In genomic region chr2:39181297-39181696, GRCh38 we compare ENCODE assay signal across 38 cellular contexts.
"Had no signal": no experiment of that assay in that cellular context is flagged by ENCODE, and none has a peak within 500 bp of the region (broad histone marks: within the 10 kb centered on the region; RNA-seq: fewer than 3 reads in every experiment).

No MANE protein-coding gene starts in this region.

- H3K36me3 ChIP-seq: adrenal gland, ascending aorta, breast epithelium, cardiac muscle cell, gastrocnemius medialis, heart left ventricle had no signal

- H3K27ac Mint-ChIP-seq: activated CD4-positive, alpha-beta memory T cell treated with anti-CD3 and anti-CD28 coated beads for 36 hours; activated CD4-positive, alpha-beta T cell treated with anti-CD3 and anti-CD28 coated beads for 36 hours; activated CD4-positive, alpha-beta T cell treated with anti-CD3 and anti-CD28 coated beads, Interleukin-2, amount 10 ng/mL, durations not matched to agents 24 days and 14 days; activated CD8-positive, alpha-beta memory T cell treated with anti-CD3 and anti-CD28 coated beads, Interleukin-2, amount 10 ng/mL, durations not matched to agents 7 days and 5 days; activated naive CD4-positive, alpha-beta T cell treated with anti-CD3 and anti-CD28 coated beads for 36 hours; activated naive CD4-positive, alpha-beta T cell treated with anti-CD3 and anti-CD28 coated beads, Interleukin-2, amount 50 U/mL, for 24 hours; activated naive CD8-positive, alpha-beta T cell treated with anti-CD3 and anti-CD28 coated beads for 36 hours; activated naive CD8-positive, alpha-beta T cell treated with anti-CD3 and anti-CD28 coated beads, Interleukin-2, amount 50 U/mL, for 24 hours; activated T-helper 1 cell treated with anti-CD3 and anti-CD28 coated beads, Interleukin-12 subunit alpha, Interleukin-12 subunit beta, Interleukin-2, Interleukin-4 antibody, amounts not matched to agents 30 ng/mL and 10 ng/mL and 1 ng/mL, durations not matched to agents 14 hours and 24 hours and 36 hours; activated T-helper 2 cell treated with anti-CD3 and anti-CD28 coated beads, Interferon-gamma antibody, Interleukin-2, Interleukin-4, amounts not matched to agents 10 μg/mL and 5 μg/mL and 100 μg/mL, durations not matched to agents 14 hours and 24 hours and 36 hours; brain; dendritic cell treated with granulocyte-macrophage colony-stimulating factor and Interleukin-4, amounts not matched to agents 40 ng/mL and 50 ng/mL, for 4 days; endodermal cell; T-cell; T-helper 1 cell treated with Interleukin-12 subunit alpha and Interleukin-12 subunit beta and Interleukin-4 antibody, amounts not matched to agents 30 μg/mL and 1 μg/mL, for 36 hours; T-helper 2 cell treated with Interferon-gamma antibody and Interleukin-4, amounts not matched to agents 5 μg/mL and 100 μg/mL, for 36 hours had no signal

- H3K9me3 Mint-ChIP-seq: activated CD4-positive, alpha-beta memory T cell treated with anti-CD3 and anti-CD28 coated beads for 36 hours; activated CD4-positive, alpha-beta T cell treated with anti-CD3 and anti-CD28 coated beads, Interleukin-2, amount 10 ng/mL, durations not matched to agents 24 days and 14 days; activated naive CD4-positive, alpha-beta T cell treated with anti-CD3 and anti-CD28 coated beads for 36 hours; activated naive CD4-positive, alpha-beta T cell treated with anti-CD3 and anti-CD28 coated beads, Interleukin-2, amount 50 U/mL, for 24 hours; activated naive CD8-positive, alpha-beta T cell treated with anti-CD3 and anti-CD28 coated beads for 36 hours; activated naive CD8-positive, alpha-beta T cell treated with anti-CD3 and anti-CD28 coated beads, Interleukin-2, amount 50 U/mL, for 24 hours; activated T-helper 2 cell treated with anti-CD3 and anti-CD28 coated beads, Interferon-gamma antibody, Interleukin-2, Interleukin-4, amounts not matched to agents 10 μg/mL and 5 μg/mL and 100 μg/mL, durations not matched to agents 14 hours and 24 hours and 36 hours; brain; dendritic cell treated with granulocyte-macrophage colony-stimulating factor and Interleukin-4, amounts not matched to agents 40 ng/mL and 50 ng/mL, for 4 days; endodermal cell; T-cell; T-helper 1 cell treated with Interleukin-12 subunit alpha and Interleukin-12 subunit beta and Interleukin-4 antibody, amounts not matched to agents 30 μg/mL and 1 μg/mL, for 36 hours; T-helper 2 cell treated with Interferon-gamma antibody and Interleukin-4, amounts not matched to agents 5 μg/mL and 100 μg/mL, for 36 hours had no signal

- H3K36me3 Mint-ChIP-seq: activated CD4-positive, alpha-beta memory T cell treated with anti-CD3 and anti-CD28 coated beads for 36 hours; activated naive CD4-positive, alpha-beta T cell treated with anti-CD3 and anti-CD28 coated beads, Interleukin-2, amount 50 U/mL, for 24 hours; activated naive CD8-positive, alpha-beta T cell treated with anti-CD3 and anti-CD28 coated beads for 36 hours; brain; T-cell had no signal

- H3K4me1 ChIP-seq: adrenal gland, ascending aorta, breast epithelium, foreskin keratinocyte, gastrocnemius medialis, heart left ventricle had no signal

- ATAC-seq: activated CD4-positive, alpha-beta T cell treated with anti-CD3 and anti-CD28 coated beads for 36 hours; activated CD8-positive, alpha-beta memory T cell treated with anti-CD3 and anti-CD28 coated beads, Interleukin-2, amount 10 ng/mL, durations not matched to agents 7 days and 5 days; activated CD8-positive, alpha-beta T cell treated with anti-CD3 and anti-CD28 coated beads, Interleukin-2, amount 10 ng/mL, durations not matched to agents 7 days and 5 days; activated naive CD8-positive, alpha-beta T cell treated with anti-CD3 and anti-CD28 coated beads, Interleukin-2, amount 50 U/mL, for 24 hours; esophagus mucosa; foreskin keratinocyte; gastrocnemius medialis; heart left ventricle; T-cell had no signal

- DNase-seq: activated CD4-positive, alpha-beta memory T cell treated with anti-CD3 and anti-CD28 coated beads for 36 hours; activated CD4-positive, alpha-beta T cell treated with anti-CD3 and anti-CD28 coated beads for 36 hours; activated CD4-positive, alpha-beta T cell treated with anti-CD3 and anti-CD28 coated beads, Interleukin-2, amount 10 ng/mL, durations not matched to agents 24 days and 14 days; activated CD4-positive, CD25-positive, alpha-beta regulatory T cell; activated CD4-positive, CD25-positive, alpha-beta regulatory T cell treated with anti-CD3 and anti-CD28 coated beads, Interleukin-2, amount 50 U/mL, for 72 hours; activated CD8-positive, alpha-beta memory T cell treated with anti-CD3 and anti-CD28 coated beads, Interleukin-2, amount 10 ng/mL, durations not matched to agents 7 days and 5 days; activated CD8-positive, alpha-beta memory T cell treated with anti-CD3 and anti-CD28 coated beads, Interleukin-2, amount 50 U/mL, for 4 hours; activated CD8-positive, alpha-beta T cell treated with anti-CD3 and anti-CD28 coated beads, Interleukin-2, amount 10 ng/mL, durations not matched to agents 7 days and 5 days; activated effector memory CD4-positive, alpha-beta T cell treated with anti-CD3 and anti-CD28 coated beads, Interleukin-2, amount 50 U/mL, for 16 hours; activated naive CD4-positive, alpha-beta T cell treated with anti-CD3 and anti-CD28 coated beads for 36 hours; activated naive CD8-positive, alpha-beta T cell treated with anti-CD3 and anti-CD28 coated beads for 36 hours; activated naive CD8-positive, alpha-beta T cell treated with anti-CD3 and anti-CD28 coated beads, Interleukin-2, amount 50 U/mL, for 24 hours; activated T-cell treated with anti-CD3 and anti-CD28 coated beads, Interleukin-2, amount 50 U/mL, for 1 hour; activated T-cell treated with anti-CD3 and anti-CD28 coated beads, Interleukin-2, amount 50 U/mL, for 48 hours; adrenal gland; central memory CD4-positive, alpha-beta T cell; cerebellar nuclear complex; dorsolateral prefrontal cortex; effector memory CD4-positive, alpha-beta T cell; endodermal cell; foreskin keratinocyte; gastrocnemius medialis; glutamatergic neuron; heart left ventricle; T-cell; T1000 had no signal

- H3K4me1 Mint-ChIP-seq: activated CD4-positive, alpha-beta T cell treated with anti-CD3 and anti-CD28 coated beads for 36 hours; activated CD8-positive, alpha-beta memory T cell treated with anti-CD3 and anti-CD28 coated beads, Interleukin-2, amount 10 ng/mL, durations not matched to agents 7 days and 5 days; activated naive CD4-positive, alpha-beta T cell treated with anti-CD3 and anti-CD28 coated beads, Interleukin-2, amount 50 U/mL, for 24 hours; activated naive CD8-positive, alpha-beta T cell treated with anti-CD3 and anti-CD28 coated beads for 36 hours; activated naive CD8-positive, alpha-beta T cell treated with anti-CD3 and anti-CD28 coated beads, Interleukin-2, amount 50 U/mL, for 24 hours; brain; endodermal cell; T-cell had no signal

- H3K4me3 ChIP-seq: adrenal gland, ascending aorta, breast epithelium, cardiac muscle cell, coronary artery, dorsolateral prefrontal cortex, gastrocnemius medialis, heart left ventricle had no signal

- H3K27me3 Mint-ChIP-seq: activated CD4-positive, alpha-beta memory T cell treated with anti-CD3 and anti-CD28 coated beads for 36 hours; activated CD4-positive, alpha-beta T cell treated with anti-CD3 and anti-CD28 coated beads for 36 hours; activated CD8-positive, alpha-beta memory T cell treated with anti-CD3 and anti-CD28 coated beads, Interleukin-2, amount 10 ng/mL, durations not matched to agents 7 days and 5 days; activated naive CD4-positive, alpha-beta T cell treated with anti-CD3 and anti-CD28 coated beads, Interleukin-2, amount 50 U/mL, for 24 hours; activated naive CD8-positive, alpha-beta T cell treated with anti-CD3 and anti-CD28 coated beads for 36 hours; activated naive CD8-positive, alpha-beta T cell treated with anti-CD3 and anti-CD28 coated beads, Interleukin-2, amount 50 U/mL, for 24 hours; dendritic cell treated with granulocyte-macrophage colony-stimulating factor and Interleukin-4, amounts not matched to agents 40 ng/mL and 50 ng/mL, for 4 days; T-cell had no signal

- H3K27ac ChIP-seq: adrenal gland, ascending aorta, breast epithelium, cardiac muscle cell, coronary artery, dorsolateral prefrontal cortex, foreskin keratinocyte, gastrocnemius medialis, heart left ventricle had no signal

- H3K27me3 ChIP-seq: adrenal gland, ascending aorta, breast epithelium, cardiac muscle cell, dorsolateral prefrontal cortex, gastrocnemius medialis, heart left ventricle had no signal

- H3K9me3 ChIP-seq: adrenal gland, ascending aorta, breast epithelium, gastrocnemius medialis, heart left ventricle had no signal

- H3K4me3 Mint-ChIP-seq: activated CD4-positive, alpha-beta memory T cell treated with anti-CD3 and anti-CD28 coated beads for 36 hours; activated CD4-positive, alpha-beta T cell treated with anti-CD3 and anti-CD28 coated beads for 36 hours; activated CD4-positive, alpha-beta T cell treated with anti-CD3 and anti-CD28 coated beads, Interleukin-2, amount 10 ng/mL, durations not matched to agents 24 days and 14 days; activated CD8-positive, alpha-beta memory T cell treated with anti-CD3 and anti-CD28 coated beads, Interleukin-2, amount 10 ng/mL, durations not matched to agents 7 days and 5 days; activated CD8-positive, alpha-beta T cell treated with anti-CD3 and anti-CD28 coated beads, Interleukin-2, amount 10 ng/mL, durations not matched to agents 7 days and 5 days; activated naive CD4-positive, alpha-beta T cell treated with anti-CD3 and anti-CD28 coated beads for 36 hours; activated naive CD4-positive, alpha-beta T cell treated with anti-CD3 and anti-CD28 coated beads, Interleukin-2, amount 50 U/mL, for 24 hours; activated naive CD8-positive, alpha-beta T cell treated with anti-CD3 and anti-CD28 coated beads for 36 hours; activated naive CD8-positive, alpha-beta T cell treated with anti-CD3 and anti-CD28 coated beads, Interleukin-2, amount 50 U/mL, for 24 hours; activated T-helper 1 cell treated with anti-CD3 and anti-CD28 coated beads, Interleukin-12 subunit alpha, Interleukin-12 subunit beta, Interleukin-2, Interleukin-4 antibody, amounts not matched to agents 30 ng/mL and 10 ng/mL and 1 ng/mL, durations not matched to agents 14 hours and 24 hours and 36 hours; brain; dendritic cell treated with granulocyte-macrophage colony-stimulating factor and Interleukin-4, amounts not matched to agents 40 ng/mL and 50 ng/mL, for 4 days; endodermal cell; T-cell; T-helper 1 cell treated with Interleukin-12 subunit alpha and Interleukin-12 subunit beta and Interleukin-4 antibody, amounts not matched to agents 30 μg/mL and 1 μg/mL, for 36 hours; T-helper 2 cell treated with Interferon-gamma antibody and Interleukin-4, amounts not matched to agents 5 μg/mL and 100 μg/mL, for 36 hours had no signal
